19 cellular contexts compared by ENCODE assay signal in genomic region chr14:104382361-104383087, GRCh38.
"Had no signal": no experiment of that assay in that cellular context is flagged by ENCODE, and none has a peak within 500 bp of the region (broad histone marks: within the 10 kb centered on the region; RNA-seq: fewer than 3 reads in every experiment).

No MANE protein-coding gene starts in this region.

- DNase-seq: activated CD4-positive, alpha-beta T cell treated with anti-CD3 and anti-CD28 coated beads, Interleukin-2, amount 50 U/mL, for 48 hours; activated naive CD4-positive, alpha-beta T cell treated with Interleukin-2 at 50 U/mL for 16 hours; effector CD8-positive, alpha-beta T cell; naive B cell; stimulated activated CD4-positive, alpha-beta T cell treated with anti-CD3 and anti-CD28 coated beads, Interleukin-2, amount 100 ng/mL, for 24 hours; stimulated activated naive CD8-positive, alpha-beta T cell treated with anti-CD3 and anti-CD28 coated beads, Interleukin-15, Interleukin-2, amounts not matched to agents 100 U/mL and 50 U/mL, for 24 hours; substantia nigra; SW 1271; T-helper 2 cell had no signal

- H3K79me2 ChIP-seq: hepatocyte, parathyroid adenoma had no signal

- H3K4me3 ChIP-seq: esophagus muscularis mucosa, hepatocyte, mucosa of descending colon, tibial artery had no signal

- ATAC-seq: activated CD4-positive, alpha-beta T cell treated with anti-CD3 and anti-CD28 coated beads for 36 hours; mucosa of descending colon; stimulated activated naive CD8-positive, alpha-beta T cell treated with anti-CD3 and anti-CD28 coated beads, Interleukin-15, Interleukin-2, amounts not matched to agents 100 U/mL and 50 U/mL, for 24 hours; WTC11 had no signal

- H2AFZ ChIP-seq: hepatocyte, parathyroid adenoma had no signal

- H3K27me3 Mint-ChIP-seq: activated CD4-positive, alpha-beta T cell treated with anti-CD3 and anti-CD28 coated beads for 36 hours had no signal

- H3K4me2 ChIP-seq: hepatocyte had no signal

- H3K4me3 Mint-ChIP-seq: activated CD4-positive, alpha-beta T cell treated with anti-CD3 and anti-CD28 coated beads for 36 hours; dendritic cell treated with granulocyte-macrophage colony-stimulating factor and Interleukin-4, amounts not matched to agents 40 ng/mL and 50 ng/mL, for 4 days; memory B cell; WTC11 had no signal

- H3K27ac Mint-ChIP-seq: activated CD4-positive, alpha-beta T cell treated with anti-CD3 and anti-CD28 coated beads for 36 hours; activated T-helper 2 cell treated with anti-CD3 and anti-CD28 coated beads, Interferon-gamma antibody, Interleukin-2, Interleukin-4, amounts not matched to agents 10 μg/mL and 5 μg/mL and 100 μg/mL, durations not matched to agents 14 hours and 24 hours and 36 hours; dendritic cell treated with granulocyte-macrophage colony-stimulating factor and Interleukin-4, amounts not matched to agents 40 ng/mL and 50 ng/mL, for 4 days; memory B cell; WTC11 had no signal

- H3K27ac ChIP-seq: esophagus muscularis mucosa, hepatocyte, parathyroid adenoma, tibial artery had no signal

- H3K36me3 ChIP-seq: esophagus muscularis mucosa, tibial artery had no signal

- H3K9me3 Mint-ChIP-seq: activated T-helper 2 cell treated with anti-CD3 and anti-CD28 coated beads, Interferon-gamma antibody, Interleukin-2, Interleukin-4, amounts not matched to agents 10 μg/mL and 5 μg/mL and 100 μg/mL, durations not matched to agents 14 hours and 24 hours and 36 hours had no signal

- H3K27me3 ChIP-seq: hepatocyte had no signal

- H3K9ac ChIP-seq: parathyroid adenoma had no signal
